In the genomic region with DNA sequence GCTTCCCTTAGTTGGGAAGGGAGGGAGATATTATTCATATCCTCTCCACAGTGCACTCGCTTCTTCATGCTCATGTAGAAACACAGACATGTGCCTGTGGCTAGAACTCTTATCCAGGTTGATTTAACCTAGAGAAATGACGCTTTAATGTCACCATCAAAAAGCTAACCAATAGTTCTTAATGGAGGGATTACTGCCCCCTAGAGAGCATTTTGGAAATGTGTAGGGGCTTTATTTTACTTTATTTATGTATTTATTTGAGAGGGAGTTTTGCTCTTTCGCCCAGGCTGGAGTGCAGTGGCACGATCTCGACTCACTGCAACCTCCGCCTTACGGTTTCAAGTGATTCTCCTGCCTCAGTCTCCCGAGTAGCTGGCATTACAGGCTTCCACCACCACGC, we compare ENCODE assay signal across 10 cellular contexts.
DNase-seq lines count a peak whose midpoint lies in the region; ATAC-seq and TF ChIP-seq lines count a peak whose summit lies in the region.
"Had no signal": no experiment of that assay in that cellular context is flagged by ENCODE, and none has a peak within 500 bp of the region (broad histone marks: within the 10 kb centered on the region; RNA-seq: fewer than 3 reads in every experiment).

No MANE protein-coding gene starts in this region.

- peaks cover 33% of the 10 kb centered on the region for H3K9me3 Mint-ChIP-seq in nephron progenitor cell

- DNase-seq in ELR (ENCODE audit: low read depth) (peak; percentile 38), MM.1S (peak; percentile 7), brain microvascular endothelial cell (peak; percentile 5), nephron progenitor cell (no peak), left colon (no peak), SIG-M5 treated with dmso at 0.1 percent for 504 hours (lab: John Stamatoyannopoulos, UW; ENCODE audit: unreplicated experiment) (no peak)
- DNase-seq in stimulated activated CD4-positive, alpha-beta T cell treated with anti-CD3 and anti-CD28 coated beads, Interleukin-2, amount 100 ng/mL, for 48 hours = no peak
- DNase-seq in activated effector memory CD4-positive, alpha-beta T cell treated with Interleukin-2 at 50 U/mL for 16 hours = no peak
- DNase-seq: activated CD8-positive, alpha-beta memory T cell treated with anti-CD3 and anti-CD28 coated beads, Interleukin-2, amount 50 U/mL, for 48 hours had no signal

- H3K27ac ChIP-seq in MM.1S (ENCODE audit: low read length) = no peak overlapping the region
- no peak overlapping the region for H3K27ac ChIP-seq in brain microvascular endothelial cell
- H3K27ac ChIP-seq: vagina had no signal

- H3K36me3 Mint-ChIP-seq in nephron progenitor cell (ENCODE audit: low read depth) = no peaks in the 10 kb centered on the region

- ATAC-seq in left colon = no peak

- in situ Hi-C loops in brain microvascular endothelial cell (cut with HindIII; ENCODE audit: low pct_ligation_motif_present, low sequenced_read_pairs) = no loop called here

- intact Hi-C loops in left colon (cut with DNase I, micrococcal nuclease) = no loop called here

- H3K4me1 Mint-ChIP-seq in nephron progenitor cell = peaks cover 9% of the 10 kb centered on the region

- H3K27me3 ChIP-seq in MM.1S (replicated peaks; ENCODE audit: insufficient read depth, low read length) = no peaks in the 10 kb centered on the region
- no peaks in the 10 kb centered on the region for H3K27me3 ChIP-seq in brain microvascular endothelial cell (replicated peaks)
- H3K27me3 ChIP-seq: vagina had no signal

- TF ChIP-seq CTCF in MM.1S (IDR thresholded peaks at IDR 0.05; ENCODE audit: low read length) (no peak), brain microvascular endothelial cell (IDR thresholded peaks at IDR 0.05; ENCODE audit: low read depth, low read length, missing control alignments) (peak; percentile 21), nephron progenitor cell (IDR thresholded peaks at IDR 0.05) (peak; percentile 24)

- H3K27me3 Mint-ChIP-seq in nephron progenitor cell (ENCODE audit: low read depth, poor library complexity) = peaks cover 4% of the 10 kb centered on the region

- H3K79me2 ChIP-seq in MM.1S (ENCODE audit: low read length) = no peaks in the 10 kb centered on the region

- H3K4me2 ChIP-seq in MM.1S (ENCODE audit: low read depth, low read length) = no peak overlapping the region

- H3K4me3 Mint-ChIP-seq in nephron progenitor cell = no peak overlapping the region

- H2AFZ ChIP-seq in MM.1S (ENCODE audit: low read length) = no peak overlapping the region

- no peak overlapping the region for H3K9ac ChIP-seq in MM.1S (ENCODE audit: low read length)

- H3K36me3 ChIP-seq in MM.1S (replicated peaks; ENCODE audit: insufficient read depth, low read length) = no peaks in the 10 kb centered on the region
- no peaks in the 10 kb centered on the region for H3K36me3 ChIP-seq in brain microvascular endothelial cell (replicated peaks)
- H3K36me3 ChIP-seq: vagina had no signal

- no peaks in the 10 kb centered on the region for H3K4me1 ChIP-seq in MM.1S (ENCODE audit: low read length)
- H3K4me1 ChIP-seq: vagina had no signal

- H4K20me1 ChIP-seq in MM.1S (ENCODE audit: insufficient read depth, low read length) = no peaks in the 10 kb centered on the region

- no peak overlapping the region for H3K27ac Mint-ChIP-seq in nephron progenitor cell

- H3K4me3 ChIP-seq in MM.1S (ENCODE audit: low read length) (no peak overlapping the region), brain microvascular endothelial cell (ENCODE audit: low read depth, low read length) (no peak overlapping the region)
- H3K4me3 ChIP-seq: vagina had no signal

- no peaks in the 10 kb centered on the region for H3K9me2 ChIP-seq in MM.1S (replicated peaks; ENCODE audit: insufficient read depth, low read length)

- H3F3A ChIP-seq in MM.1S (ENCODE audit: insufficient read depth, low read length) = no peaks in the 10 kb centered on the region

- H3K9me3 ChIP-seq in MM.1S (replicated peaks; ENCODE audit: insufficient read depth, low read length) = no peaks in the 10 kb centered on the region
- H3K9me3 ChIP-seq: vagina had no signal

Comparison
In these comparisons a context has a peak if more than half of its experiments do, and no peak if none do; other contexts are left out.
1. DNase-seq: peak in ELR (single experiment), MM.1S (single experiment) and brain microvascular endothelial cell (single experiment); none in nephron progenitor cell (single experiment), stimulated activated CD4-positive, alpha-beta T cell treated with anti-CD3 and anti-CD28 coated beads, Interleukin-2, amount 100 ng/mL, for 48 hours (0 of 2), left colon (0 of 2), activated effector memory CD4-positive, alpha-beta T cell treated with Interleukin-2 at 50 U/mL for 16 hours (single experiment) and SIG-M5 treated with dmso at 0.1 percent for 504 hours (single experiment).